8 cellular contexts compared by ENCODE assay signal in the genomic region with DNA sequence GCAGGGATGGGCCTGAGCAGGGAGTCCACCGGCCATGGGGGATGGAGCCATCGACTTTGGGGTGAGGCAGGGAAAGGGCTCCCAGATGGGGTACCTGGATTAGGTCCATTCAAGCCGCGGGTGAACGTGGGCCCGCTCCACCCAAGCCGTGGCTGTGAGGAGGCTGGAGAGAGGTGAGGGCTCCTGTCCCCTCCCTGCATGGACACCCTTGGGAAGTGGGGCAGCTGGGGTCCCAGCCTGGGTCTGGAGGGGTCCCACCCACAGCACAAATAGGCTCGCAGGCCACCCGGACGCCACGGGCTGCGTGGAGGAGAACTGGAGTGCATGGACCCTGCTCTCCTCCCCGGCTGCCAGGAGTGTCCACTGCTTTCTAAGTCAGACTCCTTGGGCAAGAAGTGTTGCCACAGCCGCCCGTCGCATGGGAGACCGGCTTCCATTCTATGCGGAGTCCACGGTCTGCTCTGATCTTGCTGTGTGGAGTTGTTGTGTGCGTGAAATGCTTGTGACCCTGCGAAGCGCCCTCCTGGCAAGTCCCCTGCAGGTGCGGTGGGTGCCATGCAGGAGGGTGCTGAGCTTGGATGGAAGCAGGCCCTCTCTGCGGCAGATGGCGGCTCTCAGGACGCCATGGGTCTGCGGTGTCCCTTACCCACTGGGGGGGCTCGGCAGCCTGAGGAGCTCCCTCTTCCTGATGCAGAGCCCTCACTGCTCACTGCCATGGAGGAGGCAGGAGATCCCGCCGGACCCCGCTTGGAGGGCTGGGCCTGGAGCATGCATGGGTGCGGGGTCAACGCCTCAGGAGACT. TPM values are rescaled to one million over a fixed set of nuclear protein-coding genes. Genes with fewer than 3 reads are reported as not detected.
A peak's percentile ranks its signal among the peaks of the same experiment; 100 is the strongest.
DNase-seq lines count a peak whose midpoint lies in the region; ATAC-seq and TF ChIP-seq lines count a peak whose summit lies in the region.

No MANE protein-coding gene starts in this region.

- no peaks in the 10 kb centered on the region for H3K36me3 ChIP-seq in gastrocnemius medialis

- ATAC-seq in T-helper 17 cell: no peak
- no peak for ATAC-seq in gastrocnemius medialis
- ATAC-seq in HG03442 (IDR thresholded peaks at IDR 0.05; ENCODE audit: unreplicated experiment): no peak

- no peaks in the 10 kb centered on the region for H3K9me3 ChIP-seq in T-helper 17 cell (ENCODE audit: control insufficient read depth, low read length, poor library complexity, severe bottlenecking)
- H3K9me3 ChIP-seq in gastrocnemius medialis: no peaks in the 10 kb centered on the region

- H3K4me3 ChIP-seq in GM12865 (ENCODE audit: low read depth, low read length): peak overlapping the region; percentile 95
- peak overlapping the region; percentile 80 for H3K4me3 ChIP-seq in fibroblast of villous mesenchyme (ENCODE audit: low read depth, low read length)
- H3K4me3 ChIP-seq in gastrocnemius medialis: peak overlapping the region; percentile 75 to 95 (median 85)

- peak overlapping the region; percentile 94 for H3K4me3 Mint-ChIP-seq in T-helper 17 cell

- peak overlapping the region; percentile 96 for H3K27ac Mint-ChIP-seq in T-helper 17 cell

- in situ Hi-C loops in gastrocnemius medialis (cut with MboI; ENCODE audit: low sequenced_read_pairs in 4 of 4): no loop called here

- no peak for TF ChIP-seq POLR2A in gastrocnemius medialis (IDR thresholded peaks at IDR 0.05)

- H3K36me3 Mint-ChIP-seq in T-helper 17 cell (ENCODE audit: low read depth): peaks cover 2% of the 10 kb centered on the region

- no peaks in the 10 kb centered on the region for H3K27me3 Mint-ChIP-seq in T-helper 17 cell

- intact Hi-C loops in gastrocnemius medialis (cut with DNase I; ENCODE audit: low total_unique reads): loop anchor here (10.0 kb wide), 1 partner anchor 655 kb away; no protein-coding TSS in a partner anchor

- H3K4me1 ChIP-seq in gastrocnemius medialis: peaks cover 54 to 55% of the 10 kb centered on the region in 2 donors

- TF ChIP-seq CTCF in GM12865 (IDR thresholded peaks at IDR 0.05; ENCODE audit: insufficient read depth, low read depth, low read length, missing control alignments) (no peak), fibroblast of villous mesenchyme (IDR thresholded peaks at IDR 0.05; ENCODE audit: insufficient read depth, low read depth, low read length) (no peak), gastrocnemius medialis (IDR thresholded peaks at IDR 0.05 in 4 of 5, conservative IDR thresholded peaks at IDR 0.05 in 1 of 5) (no peak)

- H3K4me1 Mint-ChIP-seq in T-helper 17 cell: peaks cover 45% of the 10 kb centered on the region

- peak overlapping the region; percentile 89 to 98 (median 94) for H3K27ac ChIP-seq in gastrocnemius medialis

- no peak for DNase-seq in GM12865 (ENCODE audit: low read depth)
- no peak for DNase-seq in T-helper 17 cell
- DNase-seq in fibroblast of villous mesenchyme (ENCODE audit: low read depth): no peak
- peak in 1 of 2 donors; percentile 44 for DNase-seq in gastrocnemius medialis
- DNase-seq in putamen (ENCODE audit: low spot score): no peak
- no peak for DNase-seq in HuH-7 (ENCODE audit: low spot score)
- DNase-seq in NCI-H128 (lab: John Stamatoyannopoulos, UW; ENCODE audit: unreplicated experiment): no peak

- no peaks in the 10 kb centered on the region for H3K27me3 ChIP-seq in gastrocnemius medialis

RNA-seq across cellular contexts. Expression of a gene that starts 2.0 kb away (rescaled TPM):
- total RNA-seq in T-helper 17 cell (100 to 1,000 TPM; 148 to 163 TPM), fibroblast of villous mesenchyme (54.4 and 61.7 TPM in 2 replicates), gastrocnemius medialis (10 to 100 TPM; 53.7 to 74.1 (median 63.4) TPM)

RNA-seq across cellular contexts. Expression of a gene that starts 8.1 kb away (rescaled TPM):
- 1 to 10 TPM; 9.0 to 9.9 TPM for total RNA-seq in T-helper 17 cell
- total RNA-seq in fibroblast of villous mesenchyme: 23.3 and 29.6 TPM in 2 replicates
- 100 to 1,000 TPM; 269 to 421 (median 373) TPM for total RNA-seq in gastrocnemius medialis

RNA-seq across cellular contexts. Expression of a gene that starts 25.7 kb away (rescaled TPM):
- total RNA-seq in T-helper 17 cell (10 to 100 TPM; 50.9 to 54.7 TPM), fibroblast of villous mesenchyme (33.7 and 61.2 TPM in 2 replicates), gastrocnemius medialis (100 to 1,000 TPM; 259 to 497 (median 377) TPM)

RNA-seq across cellular contexts. Expression of a gene that starts 28.8 kb away (rescaled TPM):
- total RNA-seq in T-helper 17 cell (1,000 to 10,000 TPM; 1,653 to 1,678 TPM), fibroblast of villous mesenchyme (346 and 444 TPM in 2 replicates), gastrocnemius medialis (1,000 to 10,000 TPM; 2,323 to 3,835 (median 2,607) TPM)

RNA-seq across cellular contexts. Expression of a gene that starts 40.5 kb away (rescaled TPM):
- total RNA-seq in T-helper 17 cell (under 1 TPM; 0.07 to 0.44 TPM), fibroblast of villous mesenchyme (0.32 and 0.43 TPM in 2 replicates), gastrocnemius medialis (under 1 TPM in 1 of 4 donors, not detected in 3; 0.04 TPM)
